In genomic region chr10:89576022-89576421, GRCh38 we compare ENCODE assay signal across 30 cellular contexts. TPM values are rescaled to one million over a fixed set of nuclear protein-coding genes. Genes with fewer than 3 reads are reported as not detected.
"Had no signal": no experiment of that assay in that cellular context is flagged by ENCODE, and none has a peak within 500 bp of the region (broad histone marks: within the 10 kb centered on the region; RNA-seq: fewer than 3 reads in every experiment).

No MANE protein-coding gene starts in this region.

- FAIRE-seq: keratinocyte, pancreas, urothelium cell line had no signal

- H3K4me1 ChIP-seq: left lung, prostate gland, stomach, testis, transverse colon, upper lobe of left lung had no signal

- H3K27me3 ChIP-seq: heart right ventricle, hepatocyte, left lung, pancreas, stomach, testis, thyroid gland, transverse colon, upper lobe of left lung had no signal

- DNase-seq: heart right ventricle; kidney glomerular epithelial cell; left cardiac atrium; left lung; midbrain; mucosa of descending colon; naive thymus-derived CD4-positive, alpha-beta T cell; pancreas; posterior cingulate gyrus; retina; right cardiac atrium; stimulated activated CD4-positive, alpha-beta T cell treated with anti-CD3 and anti-CD28 coated beads, Interleukin-12 subunit alpha, Interleukin-12 subunit beta, amount 100 ng/mL, for 4 hours; stimulated activated CD4-positive, alpha-beta T cell treated with anti-CD3 and anti-CD28 coated beads, Interleukin-15, amount 100 ng/mL, for 24 hours; stimulated activated CD4-positive, alpha-beta T cell treated with anti-CD3 and anti-CD28 coated beads, Interleukin-2, amount 100 ng/mL, for 24 hours; stimulated activated CD4-positive, alpha-beta T cell treated with anti-CD3 and anti-CD28 coated beads, Interleukin-4, amount 100 ng/mL, for 1 hour; stimulated activated naive B cell treated with anti-CD40 and anti-IgM and Interleukin-4, amounts not matched to agents 10 μg/mL and 1 μg/mL and 100 μg/mL, for 72 hours; stimulated activated naive CD8-positive, alpha-beta T cell treated with anti-CD3 and anti-CD28 coated beads, Interleukin-15, Interleukin-2, amounts not matched to agents 100 U/mL and 50 U/mL, for 24 hours; stomach; testis; thyroid gland; transverse colon; upper lobe of left lung had no signal

- H3K27ac ChIP-seq: heart right ventricle, hepatocyte, left lung, pancreas, prostate gland, skin epidermis, stomach, testis, thyroid gland, transverse colon, upper lobe of left lung had no signal

- H3K9me3 ChIP-seq: mucosa of descending colon, pancreas, prostate gland, stomach, testis, thyroid gland, transverse colon, upper lobe of left lung had no signal

- ATAC-seq: heart right ventricle; left cardiac atrium; left lung; mucosa of descending colon; naive thymus-derived CD4-positive, alpha-beta T cell; natural killer cell treated with Interleukin-12 subunit alpha and Interleukin-12 subunit beta and Interleukin-15 and Interleukin-18, amount 100 ng/mL, for 72 hours; pancreas; right cardiac atrium; sciatic nerve; stimulated activated naive B cell treated with anti-CD40 and anti-IgM and Interleukin-4, amounts not matched to agents 10 μg/mL and 1 μg/mL and 100 μg/mL, for 72 hours; stimulated activated naive CD8-positive, alpha-beta T cell treated with anti-CD3 and anti-CD28 coated beads, Interleukin-15, Interleukin-2, amounts not matched to agents 100 U/mL and 50 U/mL, for 24 hours had no signal

- H3K36me3 ChIP-seq: heart right ventricle, left lung, pancreas, prostate gland, stomach, thyroid gland, transverse colon, upper lobe of left lung had no signal

- H3K4me3 ChIP-seq: heart right ventricle, hepatocyte, left lung, mucosa of descending colon, pancreas, prostate gland, skin epidermis, stomach, testis, thyroid gland, transverse colon, upper lobe of left lung had no signal

RNA-seq across cellular contexts. Expression of gene SLC16A12, which starts 40.6 kb away (rescaled TPM):
- total RNA-seq: lung microvascular endothelial cell; naive thymus-derived CD4-positive, alpha-beta T cell; natural killer cell treated with Interleukin-12 subunit alpha and Interleukin-12 subunit beta and Interleukin-15 and Interleukin-18, amount 100 ng/mL, for 72 hours had no signal
